9 cellular contexts compared by ENCODE assay signal in genomic region chr16:84228321-84228838, GRCh38. TPM values are rescaled to one million over a fixed set of nuclear protein-coding genes. Genes with fewer than 3 reads are reported as not detected.
DNase-seq lines count a peak whose midpoint lies in the region; ATAC-seq and TF ChIP-seq lines count a peak whose summit lies in the region.
"Had no signal": no experiment of that assay in that cellular context is flagged by ENCODE, and none has a peak within 500 bp of the region (broad histone marks: within the 10 kb centered on the region; RNA-seq: fewer than 3 reads in every experiment).

No MANE protein-coding gene starts in this region.

- TF ChIP-seq CTCF in heart left ventricle (IDR thresholded peaks at IDR 0.05) (no peak), A673 (conservative IDR thresholded peaks at IDR 0.05; ENCODE audit: low read depth, low read length) (no peak)

- no peak overlapping the region for H3K9ac ChIP-seq in skeletal muscle satellite cell (ENCODE audit: low read depth, low read length)

- H3K4me1 ChIP-seq in heart left ventricle (peaks cover 0 to 18% (median 6%) of the 10 kb centered on the region in 12 donors), skeletal muscle satellite cell (ENCODE audit: control insufficient read depth, insufficient read depth, low read length) (peaks cover 26% of the 10 kb centered on the region), A673 (ENCODE audit: insufficient read depth, low read length, poor library complexity, severe bottlenecking) (no peaks in the 10 kb centered on the region)

- POLR2A ChIA-PET in A673 (lab: Charles Lee; ENCODE audit: low non-redundant PET), result no interaction called here

- H3K27me3 ChIP-seq in H7 (ENCODE audit: control insufficient read depth, insufficient read depth, low read length) (no peaks in the 10 kb centered on the region), heart left ventricle (peaks cover 0 to 3% (median 0%) of the 10 kb centered on the region in 9 donors), skeletal muscle satellite cell (ENCODE audit: control insufficient read depth, insufficient read depth, low read length) (peaks cover 28% of the 10 kb centered on the region), A673 (replicated peaks; ENCODE audit: insufficient read depth, low read depth, low read length, poor library complexity) (peaks cover 4% of the 10 kb centered on the region)
- H3K27me3 ChIP-seq: dorsolateral prefrontal cortex had no signal

- ATAC-seq in heart left ventricle (peak; percentile 63 to 95 (median 92)), GM18867 (IDR thresholded peaks at IDR 0.05; ENCODE audit: unreplicated experiment) (no peak), GM18861 (IDR thresholded peaks at IDR 0.05; ENCODE audit: unreplicated experiment) (no peak)

- DNase-seq in H7, result peak; percentile 92
- peak; percentile 82 for DNase-seq in T1000 (lab: John Stamatoyannopoulos, UW)
- peak; percentile 73 to 85 (median 80) for DNase-seq in heart left ventricle
- no peak for DNase-seq in A673 (ENCODE audit: low spot score)
- DNase-seq in activated CD4-positive, alpha-beta T cell treated with anti-CD3 and anti-CD28 coated beads, Interleukin-2, amount 50 U/mL, for 1 hour, result no peak

- no peaks in the 10 kb centered on the region for H3K9me3 ChIP-seq in heart left ventricle
- no peaks in the 10 kb centered on the region for H3K9me3 ChIP-seq in skeletal muscle satellite cell (replicated peaks; ENCODE audit: low read length)
- H3K9me3 ChIP-seq in A673 (ENCODE audit: low read depth, low read length, poor library complexity, severe bottlenecking), result no peaks in the 10 kb centered on the region

- intact Hi-C loops in heart left ventricle (cut with DNase I) (no loop called here), A673 (cut with micrococcal nuclease; ENCODE audit: unreplicated experiment) (no loop called here)

- no peaks in the 10 kb centered on the region for H3K36me3 ChIP-seq in H7 (replicated peaks; ENCODE audit: control insufficient read depth, insufficient read depth, low read length)
- no peaks in the 10 kb centered on the region for H3K36me3 ChIP-seq in heart left ventricle
- no peaks in the 10 kb centered on the region for H3K36me3 ChIP-seq in skeletal muscle satellite cell (ENCODE audit: insufficient read depth, low read length)
- H3K36me3 ChIP-seq in A673 (ENCODE audit: insufficient read depth, low read length, poor library complexity, severe bottlenecking), result no peaks in the 10 kb centered on the region

- 42 to 50% (median 46%) methylated on average over 17 of the region's 17 CpGs for WGBS in heart left ventricle, 4 donors

- TF ChIP-seq POLR2A in heart left ventricle (IDR thresholded peaks at IDR 0.05), result no peak

- no TSS peak for BruUV-seq in A673 (replicated peaks; lab: Mats Ljungman, UMichigan)

- CTCF ChIA-PET in A673 (lab: Charles Lee), result no interaction called here

- peak overlapping the region; percentile 71 for H3K4me2 ChIP-seq in skeletal muscle satellite cell (ENCODE audit: low read length)

- H3K27ac ChIP-seq in heart left ventricle, result peak overlapping the region in 3 of 12 donors; percentile 24 to 37 (median 32)
- no peak overlapping the region for H3K27ac ChIP-seq in A673 (ENCODE audit: low read depth, low read length, poor library complexity, severe bottlenecking)

- H3K4me3 ChIP-seq in H7 (ENCODE audit: insufficient read depth, low read depth, low read length) (no peak overlapping the region), heart left ventricle (peak overlapping the region in 1 of 12 donors; percentile 1), skeletal muscle satellite cell (ENCODE audit: low read length) (no peak overlapping the region), A673 (ENCODE audit: low read depth, low read length, poor library complexity, severe bottlenecking) (no peak overlapping the region)
- H3K4me3 ChIP-seq: dorsolateral prefrontal cortex had no signal

RNA-seq across cellular contexts. Expression of gene KCNG4, which starts 11.4 kb away (rescaled TPM):
- total RNA-seq in H7 (2014; rRNA removed; shearing (Covaris generic)), result not detected in 2 replicates
- total RNA-seq in heart left ventricle (not detected), A673 (2021) (not detected in 2 replicates)
- polyA plus RNA-seq in heart left ventricle, result not detected
- not detected in 2 replicates for total RNA-seq in skeletal muscle satellite cell (2012; rRNA removed)

RNA-seq across cellular contexts. Expression of gene ADAD2, which starts 37.4 kb away (rescaled TPM):
- 0.78 TPM in 1 of 2 replicates, not detected in the other for total RNA-seq in H7 (2014; rRNA removed; shearing (Covaris generic))
- total RNA-seq in heart left ventricle (1 to 10 TPM in 2 of 9 donors, under 1 TPM in 4, not detected in 3; 0.21 to 1.3 (median 0.58) TPM), A673 (2021) (not detected in 2 replicates)
- 1 to 10 TPM in 1 of 2 donors, under 1 TPM in 1; 0.36 to 1.2 TPM for polyA plus RNA-seq in heart left ventricle
- not detected in 2 replicates for total RNA-seq in skeletal muscle satellite cell (2012; rRNA removed)

RNA-seq across cellular contexts. Expression of gene TAF1C, which starts 41.5 kb away (rescaled TPM):
- total RNA-seq in H7 (2014; rRNA removed; shearing (Covaris generic)), result 38.8 and 51.9 TPM in 2 replicates
- 10 to 100 TPM; 16.3 to 24.3 (median 21.8) TPM for total RNA-seq in heart left ventricle
- polyA plus RNA-seq in heart left ventricle, result 10 to 100 TPM; 22.6 to 34.4 TPM
- total RNA-seq in skeletal muscle satellite cell (2012; rRNA removed), result 22.1 and 25.3 TPM in 2 replicates
- total RNA-seq in A673 (2021), result 58.0 and 58.4 TPM in 2 replicates

Comparison
In these comparisons a context has a peak if more than half of its experiments do, and no peak if none do; other contexts are left out.
1. DNase-seq: peak in H7 (single experiment), T1000 (single experiment) and heart left ventricle (5 of 5); none in A673 (single experiment) and activated CD4-positive, alpha-beta T cell treated with anti-CD3 and anti-CD28 coated beads, Interleukin-2, amount 50 U/mL, for 1 hour (single experiment).
2. ATAC-seq: peak in heart left ventricle (4 of 4); none in GM18867 (single experiment) and GM18861 (single experiment).